ENCODE assay signal across 22 cellular contexts in the genomic region with DNA sequence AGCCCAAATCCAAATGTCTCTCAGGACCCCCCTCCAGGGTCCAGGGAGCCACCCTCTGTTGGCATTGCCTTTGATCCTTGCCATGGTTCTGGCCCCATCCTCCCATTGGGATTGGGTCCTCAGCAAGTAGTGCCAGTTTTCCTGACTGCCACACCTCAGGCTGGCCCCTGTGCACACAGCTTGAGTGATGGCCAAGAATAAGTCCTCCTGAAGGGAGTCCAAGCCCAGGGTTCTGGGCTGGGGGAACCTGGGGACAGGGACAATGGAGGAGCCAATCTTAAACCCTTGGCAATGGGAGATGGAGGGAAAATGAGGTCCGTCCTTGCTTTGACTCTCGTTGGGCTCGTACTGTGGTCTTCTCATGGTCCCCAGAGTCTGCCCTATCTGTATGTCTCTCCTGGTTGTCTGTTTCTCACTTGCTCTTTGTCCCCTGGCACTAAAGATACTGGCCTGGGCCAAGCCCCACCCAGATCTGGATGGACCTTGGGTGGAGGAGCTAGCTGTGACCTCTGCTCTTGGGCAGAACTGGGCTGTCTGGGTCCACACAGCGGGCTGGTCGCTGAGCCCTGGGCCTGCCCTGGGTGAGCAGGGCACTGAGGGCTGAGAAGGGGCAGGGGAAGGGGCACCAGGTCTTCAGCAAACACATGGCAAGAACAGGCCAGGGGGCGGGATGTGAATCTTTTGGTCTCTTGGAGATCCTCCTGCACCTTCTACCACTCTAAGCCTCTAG. TPM values are rescaled to one million over a fixed set of nuclear protein-coding genes. Genes with fewer than 3 reads are reported as not detected.
DNase-seq lines count a peak whose midpoint lies in the region; ATAC-seq and TF ChIP-seq lines count a peak whose summit lies in the region.
"Had no signal": no experiment of that assay in that cellular context is flagged by ENCODE, and none has a peak within 500 bp of the region (broad histone marks: within the 10 kb centered on the region; RNA-seq: fewer than 3 reads in every experiment).

No MANE protein-coding gene starts in this region.

- no peaks in the 10 kb centered on the region for H3K9me3 ChIP-seq in gastroesophageal sphincter
- H3K9me3 ChIP-seq in mucosa of descending colon: no peaks in the 10 kb centered on the region
- H3K9me3 ChIP-seq in esophagus squamous epithelium: no peaks in the 10 kb centered on the region
- H3K9me3 ChIP-seq: thyroid gland had no signal

- TF ChIP-seq EP300 in gastroesophageal sphincter (IDR thresholded peaks at IDR 0.05): no peak

- no peak for TF ChIP-seq CTCF in brain (conservative IDR thresholded peaks at IDR 0.05)
- no peak for TF ChIP-seq CTCF in gastroesophageal sphincter (IDR thresholded peaks at IDR 0.05)
- no peak for TF ChIP-seq CTCF in mucosa of descending colon (IDR thresholded peaks at IDR 0.05)
- no peak for TF ChIP-seq CTCF in esophagus squamous epithelium (IDR thresholded peaks at IDR 0.05)
- no peak for TF ChIP-seq CTCF in GM10248 (IDR thresholded peaks at IDR 0.05; ENCODE audit: control extremely low read depth, extremely low read depth, low read depth, missing control alignments)
- TF ChIP-seq CTCF in foreskin fibroblast (IDR thresholded peaks at IDR 0.05; ENCODE audit: low read depth, low read length): no peak

- H3K36me3 ChIP-seq in gastroesophageal sphincter: peaks cover 0 to 53% of the 10 kb centered on the region in 2 donors
- no peaks in the 10 kb centered on the region for H3K36me3 ChIP-seq in mucosa of descending colon (ENCODE audit: low read depth)
- peaks cover 0 to 17% (median 0%) of the 10 kb centered on the region in 3 donors for H3K36me3 ChIP-seq in esophagus squamous epithelium
- H3K36me3 ChIP-seq: thyroid gland had no signal

- H3K27ac Mint-ChIP-seq in brain: peak overlapping the region in 1 of 5 experiments; percentile 61
- H3K27ac Mint-ChIP-seq: activated naive CD8-positive, alpha-beta T cell treated with anti-CD3 and anti-CD28 coated beads, Interleukin-2, amount 50 U/mL, for 24 hours; CD4-positive, alpha-beta T cell had no signal

- H3K4me1 Mint-ChIP-seq in brain: peaks cover 7% of the 10 kb centered on the region
- H3K4me1 Mint-ChIP-seq: activated naive CD8-positive, alpha-beta T cell treated with anti-CD3 and anti-CD28 coated beads, Interleukin-2, amount 50 U/mL, for 24 hours had no signal

- no peaks in the 10 kb centered on the region for H3K4me1 ChIP-seq in gastroesophageal sphincter
- H3K4me1 ChIP-seq in mucosa of descending colon (ENCODE audit: low read depth): peaks cover 2% of the 10 kb centered on the region
- H3K4me1 ChIP-seq in esophagus squamous epithelium: no peaks in the 10 kb centered on the region
- H3K4me1 ChIP-seq: parathyroid adenoma, thyroid gland had no signal

- peak overlapping the region in 3 of 5 experiments; percentile 44 to 63 (median 61) for H3K4me3 Mint-ChIP-seq in brain
- H3K4me3 Mint-ChIP-seq: activated naive CD8-positive, alpha-beta T cell treated with anti-CD3 and anti-CD28 coated beads, Interleukin-2, amount 50 U/mL, for 24 hours; CD4-positive, alpha-beta T cell; natural killer cell had no signal

- DNase-seq in mucosa of descending colon: peak in 2 of 3 donors; percentile 49 to 57
- no peak for DNase-seq in substantia nigra (lab: John Stamatoyannopoulos, UW)
- no peak for DNase-seq in esophagus squamous epithelium (lab: John Stamatoyannopoulos, UW)
- no peak for DNase-seq in HK-2 (ENCODE audit: unreplicated experiment)
- DNase-seq in GM10248 (ENCODE audit: extremely low spot score): no peak
- DNase-seq in foreskin fibroblast: no peak
- DNase-seq: activated CD8-positive, alpha-beta memory T cell treated with anti-CD3 and anti-CD28 coated beads, Interleukin-2, amount 50 U/mL, for 48 hours; activated naive CD8-positive, alpha-beta T cell treated with anti-CD3 and anti-CD28 coated beads, Interleukin-2, amount 50 U/mL, for 24 hours; CD4-positive, alpha-beta T cell; kidney; mesendoderm; natural killer cell; NCI-H146; NCI-H526; stimulated activated CD4-positive, alpha-beta T cell treated with anti-CD3 and anti-CD28 coated beads, Interleukin-1b, Interleukin-23, amount 100 ng/mL, for 48 hours; T-helper 2 cell; thyroid gland had no signal

- CTCF ChIA-PET in GM10248 (lab: Yijun Ruan, JAX): interaction anchor here (0.9 kb wide), 1 partner anchor 11 kb away, joined by 3 read pairs; no protein-coding TSS in a partner anchor

- ATAC-seq in gastroesophageal sphincter (no peak), mucosa of descending colon (peak; percentile 88)
- ATAC-seq: activated naive CD8-positive, alpha-beta T cell treated with anti-CD3 and anti-CD28 coated beads, Interleukin-2, amount 50 U/mL, for 24 hours; natural killer cell had no signal

- TF ChIP-seq POLR2A in gastroesophageal sphincter (IDR thresholded peaks at IDR 0.05): no peak
- no peak for TF ChIP-seq POLR2A in esophagus squamous epithelium (IDR thresholded peaks at IDR 0.05)

- no peaks in the 10 kb centered on the region for H3K9me3 Mint-ChIP-seq in brain
- H3K9me3 Mint-ChIP-seq: activated naive CD8-positive, alpha-beta T cell treated with anti-CD3 and anti-CD28 coated beads, Interleukin-2, amount 50 U/mL, for 24 hours; CD4-positive, alpha-beta T cell; natural killer cell had no signal

- peak overlapping the region in 1 of 2 donors; percentile 47 for H3K4me3 ChIP-seq in gastroesophageal sphincter
- no peak overlapping the region for H3K4me3 ChIP-seq in mucosa of descending colon
- peak overlapping the region in 1 of 4 donors; percentile 23 for H3K4me3 ChIP-seq in esophagus squamous epithelium
- H3K4me3 ChIP-seq in foreskin fibroblast (ENCODE audit: low read depth in 1 of 2, low read length in 2 of 2): no peak overlapping the region
- H3K4me3 ChIP-seq: K562, thyroid gland had no signal

- H3K27me3 ChIP-seq in gastroesophageal sphincter: no peaks in the 10 kb centered on the region
- H3K27me3 ChIP-seq in esophagus squamous epithelium: no peaks in the 10 kb centered on the region
- H3K27me3 ChIP-seq: thyroid gland had no signal

- no peaks in the 10 kb centered on the region for H3K27me3 Mint-ChIP-seq in brain
- H3K27me3 Mint-ChIP-seq: activated naive CD8-positive, alpha-beta T cell treated with anti-CD3 and anti-CD28 coated beads, Interleukin-2, amount 50 U/mL, for 24 hours; CD4-positive, alpha-beta T cell had no signal

- POLR2A ChIA-PET in GM10248 (lab: Yijun Ruan, JAX): no interaction called here

- H3K36me3 Mint-ChIP-seq in brain: peaks cover 39% of the 10 kb centered on the region
- H3K36me3 Mint-ChIP-seq: natural killer cell had no signal

- H3K27ac ChIP-seq in gastroesophageal sphincter: peak overlapping the region in 3 of 4 donors; percentile 47 to 77 (median 67)
- H3K27ac ChIP-seq in substantia nigra (ENCODE audit: low read depth, low read length, poor library complexity, severe bottlenecking): peak overlapping the region; percentile 99
- H3K27ac ChIP-seq in esophagus squamous epithelium: no peak overlapping the region
- H3K27ac ChIP-seq: parathyroid adenoma, thyroid gland had no signal

- 86% methylated on average over 3 of the region's 6 CpGs; no CpG with 5 or more reads in 1 of the 2 donors for WGBS in gastroesophageal sphincter (ENCODE audit: low coverage in 1 of 2), 2 donors
- 93% methylated on average over 2 to 5 of the region's 6 CpGs for WGBS in esophagus squamous epithelium, 2 donors

- intact Hi-C loops in mucosa of descending colon (cut with DNase I, micrococcal nuclease): no loop called here
- intact Hi-C loops in esophagus squamous epithelium (cut with DNase I): no loop called here

RNA-seq across cellular contexts. Expression of a gene that starts 2.9 kb away (rescaled TPM):
- 81.2 TPM for polyA plus RNA-seq in brain (ENCODE audit: insufficient read depth, low read depth, low replicate concordance)
- total RNA-seq in gastroesophageal sphincter (10 to 100 TPM in 1 of 4 donors, 1 to 10 TPM in 3; 6.9 to 16.0 (median 9.2) TPM), mucosa of descending colon (10 to 100 TPM in 1 of 3 donors, 1 to 10 TPM in 1, under 1 TPM in 1; 0.46 to 21.2 (median 1.7) TPM), esophagus squamous epithelium (1 to 10 TPM in 2 of 4 donors, under 1 TPM in 1, not detected in 1; 0.44 to 1.7 (median 1.5) TPM)
- total RNA-seq: CD4-positive, alpha-beta T cell; G401; K562; natural killer cell had no signal
- polyA plus RNA-seq: K562 had no signal

RNA-seq across cellular contexts. Expression of a gene that starts 27.9 kb away (rescaled TPM):
- 105 TPM for polyA plus RNA-seq in brain (ENCODE audit: insufficient read depth, low read depth, low replicate concordance)
- total RNA-seq in gastroesophageal sphincter (10 to 100 TPM; 41.4 to 79.5 (median 72.0) TPM), mucosa of descending colon (10 to 100 TPM; 54.4 to 69.3 (median 61.3) TPM), esophagus squamous epithelium (10 to 100 TPM; 31.7 to 56.1 (median 46.9) TPM)

RNA-seq across cellular contexts. Expression of a gene that starts 28.0 kb away (rescaled TPM):
- 1.2 TPM for polyA plus RNA-seq in brain (ENCODE audit: insufficient read depth, low read depth, low replicate concordance)
- total RNA-seq in gastroesophageal sphincter (under 1 TPM in 2 of 4 donors, not detected in 2; 0.31 to 0.40 TPM), mucosa of descending colon (not detected), esophagus squamous epithelium (under 1 TPM in 2 of 4 donors, not detected in 2; 0.13 to 0.38 TPM)
- total RNA-seq: CD4-positive, alpha-beta T cell; G401; natural killer cell had no signal

Comparison
In these comparisons a context has a peak if more than half of its experiments do, and no peak if none do; other contexts are left out.
1. H3K27ac ChIP-seq: peak in gastroesophageal sphincter (3 of 4) and substantia nigra (single experiment); none in esophagus squamous epithelium (0 of 4).
2. DNase-seq: peak in mucosa of descending colon (2 of 3); none in substantia nigra (0 of 49), esophagus squamous epithelium (single experiment), HK-2 (single experiment), GM10248 (single experiment) and foreskin fibroblast (0 of 2).